ENCODE assay signal across 1 cellular context in the genomic region with DNA sequence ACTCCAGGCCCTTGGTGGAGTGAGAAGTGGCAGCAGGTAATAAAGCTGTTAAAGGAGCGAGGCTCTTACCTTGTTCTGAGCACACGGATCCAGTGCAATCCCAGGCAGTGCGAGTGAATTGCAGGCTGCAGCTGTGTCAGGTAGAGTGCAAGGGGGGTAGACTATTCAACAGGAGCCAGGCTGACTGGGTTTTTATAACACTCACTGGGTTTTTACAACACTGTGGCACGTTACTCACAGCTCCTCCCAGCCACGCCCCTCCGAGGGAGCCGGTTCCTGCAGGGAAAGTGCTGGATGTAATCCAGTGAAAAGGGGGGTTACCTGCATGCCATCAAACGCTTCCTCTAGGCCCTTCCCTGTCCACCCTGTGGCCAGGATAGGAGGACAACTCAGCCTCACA.
TF ChIP-seq lines count a peak whose summit lies in the region.

No MANE protein-coding gene starts in this region.

TF ChIP-seq in H1, 55 proteins besides CTCF, POLR2A, EP300 and RAD21:
- TF ChIP-seq SP1 (IDR thresholded peaks at IDR 0.05; ENCODE audit: low read depth, low read length) (no peak), ASH2L (IDR thresholded peaks at IDR 0.05; ENCODE audit: low read length) (peak; percentile 31), BCL11A (IDR thresholded peaks at IDR 0.05; ENCODE audit: low read depth in 2 of 2, low read length in 2 of 2) (no peak)
